1 cellular context compared by ENCODE assay signal in genomic region chr21:42787613-42788012, GRCh38.
TF ChIP-seq lines count a peak whose summit lies in the region.

No MANE protein-coding gene starts in this region.

TF ChIP-seq in HEK293, 187 proteins besides CTCF, POLR2A, EP300 and RAD21 (continued from another document):
- TF ChIP-seq ZNF426 (tag by site-specific recombination; IDR thresholded peaks at IDR 0.05) (peak; percentile 92), ZNF394 (tag by site-specific recombination; IDR thresholded peaks at IDR 0.05; ENCODE audit: borderline replicate concordance) (peak; percentile 93), ZNF529 (tag by site-specific recombination; IDR thresholded peaks at IDR 0.05; ENCODE audit: insufficient replicate concordance) (peak; percentile 55), FEZF1 (tag by site-specific recombination; IDR thresholded peaks at IDR 0.05) (no peak), ZNF518A (tag by site-specific recombination; conservative IDR thresholded peaks at IDR 0.05; ENCODE audit: low read depth) (peak; percentile 91), ZFP37 (tag by site-specific recombination; IDR thresholded peaks at IDR 0.05) (no peak), ZNF335 (tag by site-specific recombination; conservative IDR thresholded peaks at IDR 0.05) (no peak), ZNF433 (tag by site-specific recombination; IDR thresholded peaks at IDR 0.05; ENCODE audit: low read depth) (peak; percentile 58; the same call in 1 of the 2 replicates)
